27 cellular contexts compared by ENCODE assay signal in genomic region chr3:54897028-54897711, GRCh38. TPM values are rescaled to one million over a fixed set of nuclear protein-coding genes. Genes with fewer than 3 reads are reported as not detected.
DNase-seq lines count a peak whose midpoint lies in the region; ATAC-seq, FAIRE-seq and TF ChIP-seq lines count a peak whose summit lies in the region.
"Had no signal": no experiment of that assay in that cellular context is flagged by ENCODE, and none has a peak within 500 bp of the region (broad histone marks: within the 10 kb centered on the region; RNA-seq: fewer than 3 reads in every experiment).

No MANE protein-coding gene starts in this region.

- H4K20me1 ChIP-seq in astrocyte (ENCODE audit: insufficient read depth, low read length) = no peaks in the 10 kb centered on the region

- H3K36me3 Mint-ChIP-seq in astrocyte (ENCODE audit: low read depth, unreplicated experiment) = no peaks in the 10 kb centered on the region
- H3K36me3 Mint-ChIP-seq: naive thymus-derived CD8-positive, alpha-beta T cell had no signal

- H3K4me2 ChIP-seq in astrocyte (ENCODE audit: low read length) = peak overlapping the region; percentile 36
- H3K4me2 ChIP-seq: KMS-11 had no signal

- no peaks in the 10 kb centered on the region for H3K79me2 ChIP-seq in astrocyte (ENCODE audit: insufficient read depth, low read length)
- H3K79me2 ChIP-seq: parathyroid adenoma had no signal

- no peak for ATAC-seq in GM19324 (IDR thresholded peaks at IDR 0.05; ENCODE audit: low FRiP score, unreplicated experiment)
- no peak for ATAC-seq in HG03354 (IDR thresholded peaks at IDR 0.05; ENCODE audit: poor library complexity, severe bottlenecking, unreplicated experiment)
- ATAC-seq: activated naive CD4-positive, alpha-beta T cell treated with anti-CD3 and anti-CD28 coated beads, Interleukin-2, amount 50 U/mL, for 72 hours; naive thymus-derived CD8-positive, alpha-beta T cell had no signal

- no peak for TF ChIP-seq CTCF in astrocyte (IDR thresholded peaks at IDR 0.05; ENCODE audit: insufficient read depth, low read depth, low read length)
- TF ChIP-seq CTCF in fibroblast of the aortic adventitia (IDR thresholded peaks at IDR 0.05; ENCODE audit: insufficient read depth, low read length) = no peak
- no peak for TF ChIP-seq CTCF in GM20000 (IDR thresholded peaks at IDR 0.05; ENCODE audit: extremely low read depth, missing control alignments)

- peaks cover 26% of the 10 kb centered on the region for H3K4me1 Mint-ChIP-seq in astrocyte (ENCODE audit: low read depth, unreplicated experiment)
- H3K4me1 Mint-ChIP-seq: B cell; naive thymus-derived CD8-positive, alpha-beta T cell had no signal

- H3K27ac ChIP-seq in astrocyte (ENCODE audit: low read depth, low read length) = peak overlapping the region; percentile 50
- H3K27ac ChIP-seq: breast epithelium, KMS-11, parathyroid adenoma had no signal

- DNase-seq in HCEC 1CT (peak; percentile 77), astrocyte (ENCODE audit: low read depth) (peak; percentile 84), fibroblast of the aortic adventitia (ENCODE audit: low read depth) (peak; percentile 75), GM20000 (ENCODE audit: low spot score) (no peak), NCI-H146 treated with DMSO at 0.1 percent for 48 hours (lab: John Stamatoyannopoulos, UW; ENCODE audit: unreplicated experiment) (no peak)
- DNase-seq: activated CD4-positive, alpha-beta T cell treated with anti-CD3 and anti-CD28 coated beads for 1 hour; dermis blood vessel endothelial cell; left cardiac atrium; naive thymus-derived CD8-positive, alpha-beta T cell; NCI-H1092; NCI-H2081 treated with DMSO at 0.1 percent for 48 hours; NCI-H524; RPMI8226; stimulated activated CD4-positive, alpha-beta T cell treated with anti-CD3 and anti-CD28 coated beads, Interleukin-2, amount 100 ng/mL, for 24 hours; stimulated activated naive CD4-positive, alpha-beta T cell had no signal

- no peak overlapping the region for H3K27ac Mint-ChIP-seq in astrocyte (ENCODE audit: unreplicated experiment)
- H3K27ac Mint-ChIP-seq: activated naive CD4-positive, alpha-beta T cell treated with anti-CD3 and anti-CD28 coated beads, Interleukin-2, amount 50 U/mL, for 72 hours; B cell; naive thymus-derived CD8-positive, alpha-beta T cell had no signal

- no peaks in the 10 kb centered on the region for H3K9me3 ChIP-seq in astrocyte (ENCODE audit: insufficient read depth, low read depth, low read length)
- H3K9me3 ChIP-seq: breast epithelium had no signal

- H3K4me3 Mint-ChIP-seq in astrocyte (ENCODE audit: unreplicated experiment) = no peak overlapping the region
- H3K4me3 Mint-ChIP-seq: B cell; naive thymus-derived CD8-positive, alpha-beta T cell had no signal

- peaks cover 25% of the 10 kb centered on the region for H3K4me1 ChIP-seq in astrocyte (ENCODE audit: insufficient read depth, low read length)
- H3K4me1 ChIP-seq: breast epithelium, parathyroid adenoma had no signal

- no peak overlapping the region for H3K4me3 ChIP-seq in astrocyte (ENCODE audit: insufficient read depth, low read depth, low read length)
- H3K4me3 ChIP-seq in fibroblast of the aortic adventitia (ENCODE audit: low read depth, low read length) = no peak overlapping the region
- H3K4me3 ChIP-seq: breast epithelium, skin epidermis had no signal

- no peak overlapping the region for H2AFZ ChIP-seq in astrocyte (ENCODE audit: low read depth, low read length)
- H2AFZ ChIP-seq: parathyroid adenoma had no signal

- no peaks in the 10 kb centered on the region for H3K27me3 Mint-ChIP-seq in astrocyte (ENCODE audit: low read depth, unreplicated experiment)
- H3K27me3 Mint-ChIP-seq: B cell; naive thymus-derived CD8-positive, alpha-beta T cell had no signal

- no peak for FAIRE-seq in astrocyte (lab: Jason Lieb, UNC)
- FAIRE-seq: H1 had no signal

- H3K9me3 Mint-ChIP-seq in astrocyte (ENCODE audit: unreplicated experiment) = no peaks in the 10 kb centered on the region

- no peaks in the 10 kb centered on the region for H3K27me3 ChIP-seq in astrocyte (ENCODE audit: insufficient read depth, low read length)
- H3K27me3 ChIP-seq: breast epithelium had no signal

- H3K36me3 ChIP-seq in astrocyte (ENCODE audit: insufficient read depth, low read length) = no peaks in the 10 kb centered on the region
- H3K36me3 ChIP-seq: breast epithelium had no signal

- H3K9ac ChIP-seq in astrocyte (ENCODE audit: low read length) = no peak overlapping the region
- H3K9ac ChIP-seq: KMS-11, parathyroid adenoma had no signal

RNA-seq across cellular contexts. Expression of gene LRTM1, which starts 30.7 kb away (rescaled TPM):
- total RNA-seq in astrocyte (not detected in 2 replicates), fibroblast of the aortic adventitia (ENCODE audit: low replicate concordance) (not detected in 2 replicates)
- total RNA-seq: activated naive CD4-positive, alpha-beta T cell treated with anti-CD3 and anti-CD28 coated beads, Interleukin-2, amount 50 U/mL, for 72 hours; B cell; breast epithelium; dermis blood vessel endothelial cell; glomerular endothelial cell; H1; HT-29; left cardiac atrium; mesenteric fat pad; naive thymus-derived CD8-positive, alpha-beta T cell had no signal

Comparison
In these comparisons a context has a peak if more than half of its experiments do, and no peak if none do; other contexts are left out.
1. DNase-seq: peak in HCEC 1CT (single experiment), astrocyte (single experiment) and fibroblast of the aortic adventitia (single experiment); none in GM20000 (single experiment) and NCI-H146 treated with DMSO at 0.1 percent for 48 hours (single experiment).